21 cellular contexts compared by ENCODE assay signal in genomic region chr12:39606712-39607423, GRCh38.
"Had no signal": no experiment of that assay in that cellular context is flagged by ENCODE, and none has a peak within 500 bp of the region (broad histone marks: within the 10 kb centered on the region; RNA-seq: fewer than 3 reads in every experiment).

No MANE protein-coding gene starts in this region.

- H3K9me3 Mint-ChIP-seq: activated CD4-positive, alpha-beta memory T cell treated with anti-CD3 and anti-CD28 coated beads, Interleukin-2, amount 10 ng/mL, durations not matched to agents 7 days and 5 days; activated CD4-positive, alpha-beta T cell treated with anti-CD3 and anti-CD28 coated beads, Interleukin-2, amount 10 ng/mL, durations not matched to agents 24 days and 14 days; immature natural killer cell; memory B cell; natural killer cell treated with Interleukin-12 subunit alpha and Interleukin-12 subunit beta and Interleukin-15 and Interleukin-18, amount 100 ng/mL, for 72 hours; stimulated activated naive CD8-positive, alpha-beta T cell treated with anti-CD3 and anti-CD28 coated beads, Interleukin-15, amount 100 ng/mL, for 72 hours had no signal

- H3K27ac ChIP-seq: adrenal gland, prostate gland, right atrium auricular region, tibial artery, VCaP had no signal

- H3K27ac Mint-ChIP-seq: activated CD4-positive, alpha-beta memory T cell treated with anti-CD3 and anti-CD28 coated beads, Interleukin-2, amount 10 ng/mL, durations not matched to agents 7 days and 5 days; activated CD4-positive, alpha-beta T cell treated with anti-CD3 and anti-CD28 coated beads, Interleukin-2, amount 10 ng/mL, durations not matched to agents 24 days and 14 days; immature natural killer cell; natural killer cell treated with Interleukin-12 subunit alpha and Interleukin-12 subunit beta and Interleukin-15 and Interleukin-18, amount 100 ng/mL, for 72 hours; stimulated activated naive CD8-positive, alpha-beta T cell treated with anti-CD3 and anti-CD28 coated beads, Interleukin-15, amount 100 ng/mL, for 72 hours had no signal

- H3K27me3 Mint-ChIP-seq: activated CD4-positive, alpha-beta memory T cell treated with anti-CD3 and anti-CD28 coated beads, Interleukin-2, amount 10 ng/mL, durations not matched to agents 7 days and 5 days; activated CD4-positive, alpha-beta T cell treated with anti-CD3 and anti-CD28 coated beads, Interleukin-2, amount 10 ng/mL, durations not matched to agents 24 days and 14 days; activated CD8-positive, alpha-beta memory T cell treated with anti-CD3 and anti-CD28 coated beads, Interleukin-2, amount 10 ng/mL, durations not matched to agents 7 days and 5 days; memory B cell; stimulated activated naive CD8-positive, alpha-beta T cell treated with anti-CD3 and anti-CD28 coated beads, Interleukin-15, amount 100 ng/mL, for 72 hours had no signal

- H3K36me3 ChIP-seq: prostate gland, right atrium auricular region, tibial artery had no signal

- H3K9me3 ChIP-seq: adrenal gland, prostate gland, right atrium auricular region, tibial artery had no signal

- DNase-seq: activated CD4-positive, alpha-beta memory T cell treated with anti-CD3 and anti-CD28 coated beads, Interleukin-2, amount 10 ng/mL, durations not matched to agents 7 days and 5 days; activated CD4-positive, alpha-beta T cell treated with anti-CD3 and anti-CD28 coated beads, Interleukin-2, amount 10 ng/mL, durations not matched to agents 24 days and 14 days; activated CD8-positive, alpha-beta memory T cell treated with anti-CD3 and anti-CD28 coated beads, Interleukin-2, amount 10 ng/mL, durations not matched to agents 7 days and 5 days; activated effector memory CD4-positive, alpha-beta T cell treated with anti-CD3 and anti-CD28 coated beads, Interleukin-2, amount 50 U/mL, for 16 hours; activated naive CD4-positive, alpha-beta T cell treated with anti-CD3 and anti-CD28 coated beads, Interleukin-2, amount 50 U/mL, for 16 hours; activated T-cell treated with anti-CD3 and anti-CD28 coated beads for 4 hours; adrenal gland; cerebellar nuclear complex; immature natural killer cell; left ventricle myocardium superior; stimulated activated CD4-positive, alpha-beta T cell treated with anti-CD3 and anti-CD28 coated beads, Interleukin-4, amount 100 ng/mL, for 24 hours; stimulated activated naive CD8-positive, alpha-beta T cell treated with anti-CD3 and anti-CD28 coated beads, Interleukin-15, amount 100 ng/mL, for 72 hours; T-helper 2 cell; tibial artery had no signal

- FAIRE-seq: astrocyte had no signal

- H3K4me1 ChIP-seq: adrenal gland, prostate gland, right atrium auricular region had no signal

- H3K4me3 ChIP-seq: adrenal gland, prostate gland, right atrium auricular region, tibial artery had no signal

- H3K36me3 Mint-ChIP-seq: natural killer cell treated with Interleukin-12 subunit alpha and Interleukin-12 subunit beta and Interleukin-15 and Interleukin-18, amount 100 ng/mL, for 72 hours had no signal

- H3K4me1 Mint-ChIP-seq: immature natural killer cell had no signal

- ATAC-seq: activated CD4-positive, CD25-positive, alpha-beta regulatory T cell treated with anti-CD3 and anti-CD28 coated beads, Interleukin-2, amount 50 U/mL, for 24 hours; activated CD8-positive, alpha-beta memory T cell treated with anti-CD3 and anti-CD28 coated beads, Interleukin-2, amount 10 ng/mL, durations not matched to agents 7 days and 5 days; left ventricle myocardium superior; natural killer cell treated with Interleukin-12 subunit alpha and Interleukin-12 subunit beta and Interleukin-15 and Interleukin-18, amount 100 ng/mL, for 72 hours; stimulated activated naive CD8-positive, alpha-beta T cell treated with anti-CD3 and anti-CD28 coated beads, Interleukin-15, amount 100 ng/mL, for 72 hours had no signal

- H3K4me3 Mint-ChIP-seq: activated CD4-positive, alpha-beta memory T cell treated with anti-CD3 and anti-CD28 coated beads, Interleukin-2, amount 10 ng/mL, durations not matched to agents 7 days and 5 days; activated CD4-positive, alpha-beta T cell treated with anti-CD3 and anti-CD28 coated beads, Interleukin-2, amount 10 ng/mL, durations not matched to agents 24 days and 14 days; activated CD8-positive, alpha-beta memory T cell treated with anti-CD3 and anti-CD28 coated beads, Interleukin-2, amount 10 ng/mL, durations not matched to agents 7 days and 5 days; immature natural killer cell; memory B cell; natural killer cell treated with Interleukin-12 subunit alpha and Interleukin-12 subunit beta and Interleukin-15 and Interleukin-18, amount 100 ng/mL, for 72 hours had no signal

- H3K27me3 ChIP-seq: adrenal gland, right atrium auricular region, tibial artery had no signal
